Comparison of ENCODE assay signal across 17 cellular contexts in the genomic region with DNA sequence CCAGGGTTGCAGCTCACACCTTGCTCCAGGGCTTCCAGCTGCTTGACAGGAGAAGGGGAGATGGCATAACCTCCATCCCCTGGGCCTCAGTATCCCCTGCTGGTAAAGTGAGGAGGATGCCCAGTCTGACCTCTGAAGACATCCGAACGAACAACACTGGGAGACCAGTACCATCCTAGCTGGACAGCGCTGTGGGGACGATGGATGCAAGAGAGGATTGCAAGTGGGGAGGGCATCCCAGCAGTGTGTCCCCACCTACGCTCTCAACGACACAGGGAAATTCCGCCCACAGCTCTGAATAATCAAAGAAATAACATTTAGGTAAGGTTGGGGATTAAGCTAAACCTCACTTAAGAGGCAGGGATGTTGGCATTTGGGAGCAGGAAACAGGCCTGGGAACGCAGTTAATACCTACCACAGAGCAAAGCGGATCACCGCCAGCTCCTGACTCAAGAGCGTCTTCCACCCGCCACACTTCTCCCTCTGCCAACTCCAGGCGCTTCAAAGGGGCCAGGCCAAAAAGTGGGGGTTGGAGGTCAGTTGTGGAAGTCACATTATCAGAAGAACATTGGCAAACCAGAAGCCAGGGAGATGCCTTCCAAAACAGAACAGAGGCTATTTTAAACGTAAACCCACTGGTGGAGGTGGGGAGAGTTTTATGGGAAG. TPM values are rescaled to one million over a fixed set of nuclear protein-coding genes. Genes with fewer than 3 reads are reported as not detected.
DNase-seq lines count a peak whose midpoint lies in the region; ATAC-seq and TF ChIP-seq lines count a peak whose summit lies in the region.
"Had no signal": no experiment of that assay in that cellular context is flagged by ENCODE, and none has a peak within 500 bp of the region (broad histone marks: within the 10 kb centered on the region; RNA-seq: fewer than 3 reads in every experiment).

No MANE protein-coding gene starts in this region.

- no peaks in the 10 kb centered on the region for H3K27me3 ChIP-seq in heart right ventricle
- no peaks in the 10 kb centered on the region for H3K27me3 ChIP-seq in skeletal muscle tissue (ENCODE audit: control insufficient read depth in 3 of 3, insufficient read depth in 3 of 3, low read length in 3 of 3)
- H3K27me3 ChIP-seq in foreskin keratinocyte, result no peaks in the 10 kb centered on the region

- H3K27ac ChIP-seq in heart right ventricle, result peak overlapping the region; percentile 49 to 91 (median 70)
- peak overlapping the region; percentile 16 for H3K27ac ChIP-seq in skeletal muscle tissue (ENCODE audit: low read depth, low read length)
- H3K27ac ChIP-seq in foreskin keratinocyte, result no peak overlapping the region
- H3K27ac ChIP-seq: HL-60 had no signal

- H3K4me1 ChIP-seq in heart right ventricle, result peaks cover 17 to 91% (median 61%) of the 10 kb centered on the region in 9 donors
- H3K4me1 ChIP-seq in skeletal muscle tissue (ENCODE audit: control insufficient read depth in 3 of 3, insufficient read depth in 3 of 3, low read length in 3 of 3), result peaks cover 57 to 68% (median 67%) of the 10 kb centered on the region in 3 donors
- no peaks in the 10 kb centered on the region for H3K4me1 ChIP-seq in foreskin keratinocyte

- H3K4me3 ChIP-seq in heart right ventricle (no peak overlapping the region), skeletal muscle tissue (ENCODE audit: low read length in 3 of 3) (peak overlapping the region in 1 of 3 donors; percentile 35)

- H3K9me3 ChIP-seq in T-helper 17 cell (ENCODE audit: control insufficient read depth, low read length, poor library complexity, severe bottlenecking) (no peaks in the 10 kb centered on the region), heart right ventricle (no peaks in the 10 kb centered on the region), skeletal muscle tissue (ENCODE audit: control insufficient read depth in 3 of 3, low read length in 3 of 3) (no peaks in the 10 kb centered on the region)

- peaks cover 95% of the 10 kb centered on the region for H3K4me1 Mint-ChIP-seq in activated T-cell treated with anti-CD3 and anti-CD28 coated beads, Interleukin-2, amount 50 U/mL, for 24 hours (ENCODE audit: low read depth)
- peaks cover 53% of the 10 kb centered on the region for H3K4me1 Mint-ChIP-seq in T-helper 17 cell

- H3K36me3 Mint-ChIP-seq in activated T-cell treated with anti-CD3 and anti-CD28 coated beads, Interleukin-2, amount 50 U/mL, for 24 hours (ENCODE audit: low read depth), result peaks cover 13% of the 10 kb centered on the region
- H3K36me3 Mint-ChIP-seq in T-helper 17 cell (ENCODE audit: low read depth), result no peaks in the 10 kb centered on the region

- 55 to 65% methylated on average over 14 of the region's 14 CpGs for WGBS in heart right ventricle, 2 donors

- no peaks in the 10 kb centered on the region for H3K27me3 Mint-ChIP-seq in activated T-cell treated with anti-CD3 and anti-CD28 coated beads, Interleukin-2, amount 50 U/mL, for 24 hours
- no peaks in the 10 kb centered on the region for H3K27me3 Mint-ChIP-seq in T-helper 17 cell
- H3K27me3 Mint-ChIP-seq: stimulated activated naive CD8-positive, alpha-beta T cell treated with anti-CD3 and anti-CD28 coated beads, Interleukin-15, Interleukin-2, amounts not matched to agents 100 ng/mL and 50 ng/mL, for 24 hours had no signal

- DNase-seq in activated T-cell treated with anti-CD3 and anti-CD28 coated beads, Interleukin-2, amount 50 U/mL, for 24 hours, result no peak
- DNase-seq in activated T-cell treated with anti-CD3 and anti-CD28 coated beads, Interleukin-2, amount 50 U/mL, for 48 hours, result no peak
- DNase-seq in T-helper 17 cell (no peak), heart right ventricle (peak; percentile 57 to 76), GOT3 (lab: John Stamatoyannopoulos, UW) (no peak), GM13976 (ENCODE audit: low spot score) (no peak), foreskin keratinocyte (no peak)
- DNase-seq: activated CD4-positive, CD25-positive, alpha-beta regulatory T cell; activated CD8-positive, alpha-beta memory T cell treated with anti-CD3 and anti-CD28 coated beads for 24 hours; cortex of kidney; DND-41; HCEC 1CT; KG1; NCI-H1092 treated with DMSO at 0.1 percent for 48 hours had no signal

- no peak for TF ChIP-seq CTCF in heart right ventricle (IDR thresholded peaks at IDR 0.05)
- TF ChIP-seq CTCF in GM13976 (IDR thresholded peaks at IDR 0.05; ENCODE audit: borderline replicate concordance, control extremely low read depth, extremely low read depth, insufficient read depth, missing control alignments), result no peak
- no peak for TF ChIP-seq CTCF in foreskin keratinocyte (conservative IDR thresholded peaks at IDR 0.05)

- H3K9me3 Mint-ChIP-seq in activated T-cell treated with anti-CD3 and anti-CD28 coated beads, Interleukin-2, amount 50 U/mL, for 24 hours, result no peaks in the 10 kb centered on the region
- H3K9me3 Mint-ChIP-seq: stimulated activated naive CD8-positive, alpha-beta T cell treated with anti-CD3 and anti-CD28 coated beads, Interleukin-15, Interleukin-2, amounts not matched to agents 100 ng/mL and 50 ng/mL, for 24 hours had no signal

- H3K4me3 Mint-ChIP-seq in activated T-cell treated with anti-CD3 and anti-CD28 coated beads, Interleukin-2, amount 50 U/mL, for 24 hours, result no peak overlapping the region
- no peak overlapping the region for H3K4me3 Mint-ChIP-seq in T-helper 17 cell
- H3K4me3 Mint-ChIP-seq: stimulated activated naive CD8-positive, alpha-beta T cell treated with anti-CD3 and anti-CD28 coated beads, Interleukin-15, Interleukin-2, amounts not matched to agents 100 ng/mL and 50 ng/mL, for 24 hours had no signal

- H3K9ac ChIP-seq in skeletal muscle tissue (ENCODE audit: low read depth in 1 of 3, low read length in 3 of 3), result peak overlapping the region in 1 of 3 donors; percentile 68

- no peak for ATAC-seq in T-helper 17 cell
- ATAC-seq in heart right ventricle, result peak; percentile 65 to 90 (median 83)
- no peak for ATAC-seq in foreskin keratinocyte

- intact Hi-C loops in heart right ventricle (cut with DNase I), result loop anchor here in 2 of 10 donors (1.0 to 5.0 kb wide), 4 partner anchors 46 to 129 kb away; a partner anchor contains a TSS

- in situ Hi-C loops in GM13976 (cut with MboI; ENCODE audit: low sequenced_read_pairs, unreplicated experiment), result no loop called here

- H3K27ac Mint-ChIP-seq in activated T-cell treated with anti-CD3 and anti-CD28 coated beads, Interleukin-2, amount 50 U/mL, for 24 hours, result peak overlapping the region; percentile 14
- H3K27ac Mint-ChIP-seq in T-helper 17 cell, result peak overlapping the region; percentile 96
- H3K27ac Mint-ChIP-seq: stimulated activated naive CD8-positive, alpha-beta T cell treated with anti-CD3 and anti-CD28 coated beads, Interleukin-15, Interleukin-2, amounts not matched to agents 100 ng/mL and 50 ng/mL, for 24 hours had no signal

- peaks cover 0 to 10% (median 0%) of the 10 kb centered on the region in 9 donors for H3K36me3 ChIP-seq in heart right ventricle
- H3K36me3 ChIP-seq in skeletal muscle tissue (ENCODE audit: control insufficient read depth in 3 of 3, insufficient read depth in 3 of 3, low read length in 3 of 3), result peaks cover 0 to 2% (median 0%) of the 10 kb centered on the region in 3 donors

RNA-seq across cellular contexts. Expression of a gene that starts 47.6 kb away (rescaled TPM):
- 10 to 100 TPM; 64.9 to 67.4 TPM for total RNA-seq in T-helper 17 cell
- 10 to 100 TPM; 33.7 to 71.9 (median 52.8) TPM for total RNA-seq in heart right ventricle
- 10 to 100 TPM; 17.6 to 58.8 TPM for polyA plus RNA-seq in heart right ventricle
- total RNA-seq in skeletal muscle tissue, result 27.1 TPM
- total RNA-seq in foreskin keratinocyte, result 12.7 and 14.9 TPM in 2 replicates
- 13.3 and 17.0 TPM in 2 replicates for polyA plus RNA-seq in foreskin keratinocyte

Comparison
In these comparisons a context has a peak if more than half of its experiments do, and no peak if none do; other contexts are left out.
1. DNase-seq: peak in heart right ventricle (2 of 2); none in activated T-cell treated with anti-CD3 and anti-CD28 coated beads, Interleukin-2, amount 50 U/mL, for 24 hours (single experiment), activated T-cell treated with anti-CD3 and anti-CD28 coated beads, Interleukin-2, amount 50 U/mL, for 48 hours (0 of 2), T-helper 17 cell (0 of 3), GOT3 (single experiment), GM13976 (single experiment) and foreskin keratinocyte (0 of 2).
2. ATAC-seq: peak in heart right ventricle (8 of 8); none in T-helper 17 cell (single experiment) and foreskin keratinocyte (single experiment).